29 cellular contexts compared by ENCODE assay signal in genomic region chr12:55806982-55807381, GRCh38. TPM values are rescaled to one million over a fixed set of nuclear protein-coding genes. Genes with fewer than 3 reads are reported as not detected.
"Had no signal": no experiment of that assay in that cellular context is flagged by ENCODE, and none has a peak within 500 bp of the region (broad histone marks: within the 10 kb centered on the region; RNA-seq: fewer than 3 reads in every experiment).

No MANE protein-coding gene starts in this region.

- H3K4me3 Mint-ChIP-seq: naive B cell; natural killer cell; stimulated activated memory B cell treated with anti-CD40 and anti-IgM and Interleukin-4, amounts not matched to agents 10 μg/mL and 1 μg/mL and 100 μg/mL, for 72 hours; stimulated activated naive CD8-positive, alpha-beta T cell treated with anti-CD3 and anti-CD28 coated beads, Interleukin-15, amount 100 ng/mL, for 72 hours had no signal

- H3K36me3 ChIP-seq: ovary had no signal

- H3K27me3 ChIP-seq: ovary, sigmoid colon, tibial nerve, upper lobe of left lung, vagina had no signal

- H3K4me2 ChIP-seq: smooth muscle cell had no signal

- H3K9me3 ChIP-seq: lower lobe of right lung, ovary, prostate gland, sigmoid colon, tibial nerve, upper lobe of left lung, vagina had no signal

- H3K36me3 Mint-ChIP-seq: natural killer cell had no signal

- H3K4me3 ChIP-seq: lower lobe of right lung, ovary, prostate gland, sigmoid colon, smooth muscle cell, tibial nerve, upper lobe of left lung, vagina had no signal

- H3K4me1 ChIP-seq: prostate gland, upper lobe of left lung had no signal

- ATAC-seq: left cardiac atrium; left lobe of liver; lower lobe of right lung; natural killer cell; right cardiac atrium; stimulated activated memory B cell treated with anti-CD40 and anti-IgM and Interleukin-4, amounts not matched to agents 10 μg/mL and 1 μg/mL and 100 μg/mL, for 72 hours; stimulated activated naive CD8-positive, alpha-beta T cell treated with anti-CD3 and anti-CD28 coated beads, Interleukin-15, amount 100 ng/mL, for 72 hours had no signal

- H3K27ac Mint-ChIP-seq: naive B cell; natural killer cell; stimulated activated memory B cell treated with anti-CD40 and anti-IgM and Interleukin-4, amounts not matched to agents 10 μg/mL and 1 μg/mL and 100 μg/mL, for 72 hours; stimulated activated naive CD8-positive, alpha-beta T cell treated with anti-CD3 and anti-CD28 coated beads, Interleukin-15, amount 100 ng/mL, for 72 hours had no signal

- H3K27ac ChIP-seq: lower lobe of right lung, ovary, prostate gland, sigmoid colon, tibial nerve, upper lobe of left lung, vagina had no signal

- DNase-seq: hippocampal formation; kidney glomerular epithelial cell; left cardiac atrium; lower lobe of right lung; mammary epithelial cell; mesenchymal stem cell; naive B cell; natural killer cell; ovary; retina; right cardiac atrium; sigmoid colon; stimulated activated CD4-positive, alpha-beta T cell treated with anti-CD3 and anti-CD28 coated beads, Interleukin-1b, Interleukin-23, amount 100 ng/mL, for 48 hours; stimulated activated CD4-positive, alpha-beta T cell treated with anti-CD3 and anti-CD28 coated beads, Interleukin-2, amount 100 ng/mL, for 48 hours; stimulated activated CD4-positive, alpha-beta T cell treated with anti-CD3 and anti-CD28 coated beads, Interleukin-4, amount 100 ng/mL, for 4 hours; stimulated activated CD8-positive, alpha-beta memory T cell treated with anti-CD3 and anti-CD28 coated beads, Interleukin-4, amount 100 ng/mL, for 48 hours; stimulated activated naive CD4-positive, alpha-beta T cell treated with Interleukin-2 at 50 U/mL for 16 hours; stimulated activated naive CD8-positive, alpha-beta T cell treated with anti-CD3 and anti-CD28 coated beads, Interleukin-15, amount 100 ng/mL, for 72 hours; substantia nigra; upper lobe of left lung had no signal

- H3K27me3 Mint-ChIP-seq: naive B cell; stimulated activated memory B cell treated with anti-CD40 and anti-IgM and Interleukin-4, amounts not matched to agents 10 μg/mL and 1 μg/mL and 100 μg/mL, for 72 hours; stimulated activated naive CD8-positive, alpha-beta T cell treated with anti-CD3 and anti-CD28 coated beads, Interleukin-15, amount 100 ng/mL, for 72 hours had no signal

- FAIRE-seq: keratinocyte had no signal

RNA-seq across cellular contexts. Expression of gene MMP19, which starts 35.8 kb away (rescaled TPM):
- total RNA-seq: temporal lobe had no signal
- polyA plus RNA-seq: neural cell had no signal
